Comparison of ENCODE assay signal across 2 cellular contexts in the genomic region with DNA sequence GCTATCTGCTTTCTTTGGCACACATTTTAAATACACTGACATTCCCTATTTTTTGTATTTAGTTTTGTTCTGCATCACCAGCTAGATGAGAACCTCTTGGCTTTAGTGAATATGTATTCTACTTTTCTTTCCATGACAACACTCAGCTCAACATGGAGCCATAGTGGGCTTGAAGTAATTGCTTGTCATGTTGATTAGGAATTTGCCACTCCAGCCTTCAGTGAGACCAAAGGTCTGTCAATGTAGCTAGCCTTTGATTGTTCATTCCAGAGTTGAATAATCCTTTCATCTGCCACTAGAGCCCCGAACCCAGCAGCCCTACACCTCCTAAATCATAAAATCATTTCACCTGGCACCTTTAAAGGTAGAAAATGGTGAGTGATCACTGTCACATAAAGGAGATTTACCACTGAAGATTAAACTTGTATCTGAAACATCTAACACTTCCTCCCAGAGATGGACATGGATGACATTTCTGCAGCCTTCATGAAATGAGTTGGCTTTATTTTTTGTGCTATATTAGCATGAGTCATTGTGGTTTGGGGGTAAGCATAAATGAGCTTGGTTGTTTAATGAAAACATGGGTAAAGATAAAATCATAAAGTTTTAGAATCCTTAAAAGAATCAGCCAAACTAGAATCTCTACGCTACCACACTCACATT.
TF ChIP-seq lines count a peak whose summit lies in the region.

No MANE protein-coding gene starts in this region.

TF ChIP-seq in SK-N-SH, 30 proteins besides CTCF, POLR2A, EP300 and RAD21:
- TF ChIP-seq POLR2AphosphoS5 (IDR thresholded peaks at IDR 0.05; ENCODE audit: low read depth, low read length) = no peak
- TF ChIP-seq, protein P1, sequence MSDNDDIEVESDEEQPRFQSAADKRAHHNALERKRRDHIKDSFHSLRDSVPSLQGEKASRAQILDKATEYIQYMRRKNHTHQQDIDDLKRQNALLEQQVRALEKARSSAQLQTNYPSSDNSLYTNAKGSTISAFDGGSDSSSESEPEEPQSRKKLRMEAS (IDR thresholded peaks at IDR 0.05; ENCODE audit: low read depth) = no peak
- TF ChIP-seq, protein P2, sequence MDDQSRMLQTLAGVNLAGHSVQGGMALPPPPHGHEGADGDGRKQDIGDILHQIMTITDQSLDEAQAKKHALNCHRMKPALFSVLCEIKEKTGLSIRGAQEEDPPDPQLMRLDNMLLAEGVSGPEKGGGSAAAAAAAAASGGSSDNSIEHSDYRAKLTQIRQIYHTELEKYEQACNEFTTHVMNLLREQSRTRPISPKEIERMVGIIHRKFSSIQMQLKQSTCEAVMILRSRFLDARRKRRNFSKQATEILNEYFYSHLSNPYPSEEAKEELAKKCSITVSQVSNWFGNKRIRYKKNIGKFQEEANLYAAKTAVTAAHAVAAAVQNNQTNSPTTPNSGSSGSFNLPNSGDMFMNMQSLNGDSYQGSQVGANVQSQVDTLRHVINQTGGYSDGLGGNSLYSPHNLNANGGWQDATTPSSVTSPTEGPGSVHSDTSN (IDR thresholded peaks at IDR 0.05) = peak; percentile 56
- TF ChIP-seq RXRA (IDR thresholded peaks at IDR 0.05; ENCODE audit: borderline replicate concordance, low read depth) = no peak
- TF ChIP-seq YY1 (IDR thresholded peaks at IDR 0.05; ENCODE audit: low read depth) = no peak
- peak; percentile 44; the same call in 1 of the 2 replicates for TF ChIP-seq TCF12 (IDR thresholded peaks at IDR 0.05)
- peak; percentile 57 for TF ChIP-seq JUND (IDR thresholded peaks at IDR 0.05)
- TF ChIP-seq NRF1 (IDR thresholded peaks at IDR 0.05; ENCODE audit: low read depth, low read length) = no peak
- TF ChIP-seq SIN3A (IDR thresholded peaks at IDR 0.05; ENCODE audit: borderline replicate concordance, low read depth, low read length) = no peak
- no peak for TF ChIP-seq FOXJ3 (CRISPR knock-in tag; IDR thresholded peaks at IDR 0.05)
- TF ChIP-seq, protein P3, sequence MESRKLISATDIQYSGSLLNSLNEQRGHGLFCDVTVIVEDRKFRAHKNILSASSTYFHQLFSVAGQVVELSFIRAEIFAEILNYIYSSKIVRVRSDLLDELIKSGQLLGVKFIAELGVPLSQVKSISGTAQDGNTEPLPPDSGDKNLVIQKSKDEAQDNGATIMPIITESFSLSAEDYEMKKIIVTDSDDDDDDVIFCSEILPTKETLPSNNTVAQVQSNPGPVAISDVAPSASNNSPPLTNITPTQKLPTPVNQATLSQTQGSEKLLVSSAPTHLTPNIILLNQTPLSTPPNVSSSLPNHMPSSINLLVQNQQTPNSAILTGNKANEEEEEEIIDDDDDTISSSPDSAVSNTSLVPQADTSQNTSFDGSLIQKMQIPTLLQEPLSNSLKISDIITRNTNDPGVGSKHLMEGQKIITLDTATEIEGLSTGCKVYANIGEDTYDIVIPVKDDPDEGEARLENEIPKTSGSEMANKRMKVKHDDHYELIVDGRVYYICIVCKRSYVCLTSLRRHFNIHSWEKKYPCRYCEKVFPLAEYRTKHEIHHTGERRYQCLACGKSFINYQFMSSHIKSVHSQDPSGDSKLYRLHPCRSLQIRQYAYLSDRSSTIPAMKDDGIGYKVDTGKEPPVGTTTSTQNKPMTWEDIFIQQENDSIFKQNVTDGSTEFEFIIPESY (IDR thresholded peaks at IDR 0.05; ENCODE audit: borderline replicate concordance, low read depth) = no peak
- TF ChIP-seq RCOR1 (IDR thresholded peaks at IDR 0.05; ENCODE audit: low read length) = no peak
- TF ChIP-seq NFIC (IDR thresholded peaks at IDR 0.05; ENCODE audit: borderline replicate concordance) = peak; percentile 39; the same call in 1 of the 2 replicates
- peak; percentile 54; the same call in 1 of the 2 replicates for TF ChIP-seq FOSL2 (IDR thresholded peaks at IDR 0.05; ENCODE audit: borderline replicate concordance, low read depth)
- TF ChIP-seq MXI1 (IDR thresholded peaks at IDR 0.05; ENCODE audit: low read depth, low read length) = no peak
- no peak for TF ChIP-seq SMC3 (IDR thresholded peaks at IDR 0.05; ENCODE audit: low read depth, low read length)
- TF ChIP-seq ELF1 (IDR thresholded peaks at IDR 0.05) = no peak
- no peak for TF ChIP-seq CHD2 (IDR thresholded peaks at IDR 0.05; ENCODE audit: low read length, partially characterized antibody)
- no peak for TF ChIP-seq GABPA (IDR thresholded peaks at IDR 0.05; ENCODE audit: low read depth)
- TF ChIP-seq RFX5 (IDR thresholded peaks at IDR 0.05; ENCODE audit: low read length) = no peak

TF ChIP-seq in H1, 55 proteins besides CTCF, POLR2A, EP300 and RAD21:
- TF ChIP-seq NANOG (IDR thresholded peaks at IDR 0.05; ENCODE audit: insufficient read depth, low read depth, low read length, poor library complexity, severe bottlenecking) = peak; percentile 72
- TF ChIP-seq POU5F1 (IDR thresholded peaks at IDR 0.05; ENCODE audit: low read depth, low read length) = peak; percentile 56; the same call in 1 of the 2 replicates
- 0 out of 2 replicates have a peak, but pooled peaks have one; percentile 24 for TF ChIP-seq TEAD4 (IDR thresholded peaks at IDR 0.05; ENCODE audit: low read depth, low read length)
- TF ChIP-seq YY1 (IDR thresholded peaks at IDR 0.05; ENCODE audit: low read depth, low read length) = no peak
- TF ChIP-seq CBX8 (IDR thresholded peaks at IDR 0.05; ENCODE audit: borderline replicate concordance, low read depth, low read length) = no peak
- peak; percentile 83 to 94; a peak in 3 of 4 replicates for TF ChIP-seq SIN3A (conservative IDR thresholded peaks at IDR 0.05 in 1 of 2, IDR thresholded peaks at IDR 0.05 in 1 of 2; ENCODE audit: low read depth in 1 of 2, low read length in 2 of 2)
- TF ChIP-seq ZNF274 (IDR thresholded peaks at IDR 0.05; ENCODE audit: borderline replicate concordance, extremely low read depth, low read length) = no peak
